ENCODE assay signal across 8 cellular contexts in genomic region chr10:59708816-59709471, GRCh38. TPM values are rescaled to one million over a fixed set of nuclear protein-coding genes. Genes with fewer than 3 reads are reported as not detected.
DNase-seq lines count a peak whose midpoint lies in the region; ATAC-seq, FAIRE-seq and TF ChIP-seq lines count a peak whose summit lies in the region.

No MANE protein-coding gene starts in this region.

- no peaks in the 10 kb centered on the region for H3K9me3 Mint-ChIP-seq in activated naive CD8-positive, alpha-beta T cell treated with anti-CD3 and anti-CD28 coated beads, Interleukin-2, amount 10 ng/mL, durations not matched to agents 7 days and 5 days

- peak overlapping the region; percentile 93 for H2AFZ ChIP-seq in hepatocyte

- 2% methylated on average over 41 of the region's 44 CpGs for WGBS in hepatocyte (ENCODE audit: low lambda C conversion rate, missing lambda C conversion rate)
- 1 to 3% (median 3%) methylated on average over 40 to 44 of the region's 44 CpGs for WGBS in small intestine, 3 donors

- no peak for TF ChIP-seq CTCF in hepatocyte (IDR thresholded peaks at IDR 0.05; ENCODE audit: poor library complexity)

- ATAC-seq in activated naive CD8-positive, alpha-beta T cell treated with anti-CD3 and anti-CD28 coated beads, Interleukin-2, amount 10 ng/mL, durations not matched to agents 7 days and 5 days (ENCODE audit: low read depth), result peak; percentile 46
- ATAC-seq in HG03378 (IDR thresholded peaks at IDR 0.05; ENCODE audit: unreplicated experiment) (no peak), HG02571 (IDR thresholded peaks at IDR 0.05; ENCODE audit: unreplicated experiment) (no peak)

- H3K4me3 Mint-ChIP-seq in activated naive CD8-positive, alpha-beta T cell treated with anti-CD3 and anti-CD28 coated beads, Interleukin-2, amount 10 ng/mL, durations not matched to agents 7 days and 5 days, result peak overlapping the region; percentile 69

- POLR2A ChIA-PET in activated naive CD8-positive, alpha-beta T cell treated with anti-CD3 and anti-CD28 coated beads, Interleukin-2, amount 10 ng/mL, durations not matched to agents 7 days and 5 days (lab: Charles Lee), result no interaction called here

- H3K36me3 Mint-ChIP-seq in activated naive CD8-positive, alpha-beta T cell treated with anti-CD3 and anti-CD28 coated beads, Interleukin-2, amount 10 ng/mL, durations not matched to agents 7 days and 5 days, result no peaks in the 10 kb centered on the region

- H3K27ac Mint-ChIP-seq in activated naive CD8-positive, alpha-beta T cell treated with anti-CD3 and anti-CD28 coated beads, Interleukin-2, amount 10 ng/mL, durations not matched to agents 7 days and 5 days, result no peak overlapping the region

- no peak for FAIRE-seq in small intestine (lab: Jason Lieb, UNC)

- H3K36me3 ChIP-seq in hepatocyte (replicated peaks; ENCODE audit: insufficient read depth, low read depth), result no peaks in the 10 kb centered on the region
- H3K36me3 ChIP-seq in small intestine (ENCODE audit: control insufficient read depth in 2 of 2, insufficient read depth in 2 of 2, low read length in 2 of 2), result no peaks in the 10 kb centered on the region

- H3K4me1 ChIP-seq in hepatocyte (ENCODE audit: insufficient read depth), result peaks cover 3% of the 10 kb centered on the region
- peaks cover 0 to 3% of the 10 kb centered on the region in 2 donors for H3K4me1 ChIP-seq in small intestine (ENCODE audit: control insufficient read depth in 2 of 2, insufficient read depth in 1 of 2, low read depth in 1 of 2, low read length in 1 of 2)

- H3K4me3 ChIP-seq in hepatocyte, result peak overlapping the region; percentile 77
- peak overlapping the region; percentile 48 to 56 for H3K4me3 ChIP-seq in small intestine (ENCODE audit: low read depth in 1 of 2, low read length in 2 of 2)

- no peaks in the 10 kb centered on the region for H3K9me2 ChIP-seq in hepatocyte (replicated peaks; ENCODE audit: insufficient read depth)

- H3K79me2 ChIP-seq in hepatocyte, result no peaks in the 10 kb centered on the region

- H3K27ac ChIP-seq in hepatocyte, result peak overlapping the region; percentile 78
- no peak overlapping the region for H3K27ac ChIP-seq in small intestine (ENCODE audit: low read depth in 1 of 2, low read length in 1 of 2)

- H3K27me3 Mint-ChIP-seq in activated naive CD8-positive, alpha-beta T cell treated with anti-CD3 and anti-CD28 coated beads, Interleukin-2, amount 10 ng/mL, durations not matched to agents 7 days and 5 days, result peaks cover 57% of the 10 kb centered on the region

- no peaks in the 10 kb centered on the region for H4K20me1 ChIP-seq in hepatocyte (ENCODE audit: insufficient read depth, poor library complexity, severe bottlenecking)

- DNase-seq in activated CD8-positive, alpha-beta memory T cell treated with anti-CD3 and anti-CD28 coated beads for 24 hours, result peak; percentile 61
- DNase-seq in activated CD8-positive, alpha-beta memory T cell treated with anti-CD3 and anti-CD28 coated beads, Interleukin-2, amount 50 U/mL, for 4 hours, result no peak
- peak; percentile 41 for DNase-seq in HuH-7.5 (ENCODE audit: low spot score)
- DNase-seq in activated naive CD8-positive, alpha-beta T cell treated with anti-CD3 and anti-CD28 coated beads, Interleukin-2, amount 10 ng/mL, durations not matched to agents 7 days and 5 days, result peak; percentile 39
- peak; percentile 43 for DNase-seq in hepatocyte (ENCODE audit: low spot score)
- DNase-seq in small intestine, result no peak

- H3K4me1 Mint-ChIP-seq in activated naive CD8-positive, alpha-beta T cell treated with anti-CD3 and anti-CD28 coated beads, Interleukin-2, amount 10 ng/mL, durations not matched to agents 7 days and 5 days, result peaks cover 9% of the 10 kb centered on the region

- H3K9me3 ChIP-seq in hepatocyte (ENCODE audit: low read depth), result no peaks in the 10 kb centered on the region
- H3K9me3 ChIP-seq in small intestine (ENCODE audit: control insufficient read depth, low read depth), result no peaks in the 10 kb centered on the region

- H3K4me2 ChIP-seq in hepatocyte, result peak overlapping the region; percentile 95

- H3K27me3 ChIP-seq in hepatocyte, result peaks cover 42% of the 10 kb centered on the region
- peaks cover 2 to 11% of the 10 kb centered on the region in 2 donors for H3K27me3 ChIP-seq in small intestine (ENCODE audit: control insufficient read depth in 2 of 2, insufficient read depth in 2 of 2, low read length in 2 of 2)

RNA-seq across cellular contexts. Expression of gene SLC16A9, which starts 0.7 kb away (rescaled TPM):
- total RNA-seq in activated naive CD8-positive, alpha-beta T cell treated with anti-CD3 and anti-CD28 coated beads, Interleukin-2, amount 10 ng/mL, durations not matched to agents 7 days and 5 days, result under 1 TPM; 0.08 to 0.09 TPM
- total RNA-seq in hepatocyte, result 3.8 and 4.7 TPM in 2 replicates
- polyA plus RNA-seq in hepatocyte (1.7 and 2.0 TPM in 2 replicates), small intestine (under 1 TPM; 0.18 to 0.27 (median 0.22) TPM)

RNA-seq across cellular contexts. Expression of gene MRLN, which starts 44.3 kb away (rescaled TPM):
- not detected for total RNA-seq in activated naive CD8-positive, alpha-beta T cell treated with anti-CD3 and anti-CD28 coated beads, Interleukin-2, amount 10 ng/mL, durations not matched to agents 7 days and 5 days
- not detected in 2 replicates for total RNA-seq in hepatocyte
- polyA plus RNA-seq in hepatocyte, result not detected in 2 replicates
- polyA plus RNA-seq in small intestine, result not detected

Comparison
In these comparisons a context has a peak if more than half of its experiments do, and no peak if none do; other contexts are left out.
1. DNase-seq: peak in activated CD8-positive, alpha-beta memory T cell treated with anti-CD3 and anti-CD28 coated beads for 24 hours (single experiment), HuH-7.5 (single experiment), activated naive CD8-positive, alpha-beta T cell treated with anti-CD3 and anti-CD28 coated beads, Interleukin-2, amount 10 ng/mL, durations not matched to agents 7 days and 5 days (single experiment) and hepatocyte (single experiment); none in activated CD8-positive, alpha-beta memory T cell treated with anti-CD3 and anti-CD28 coated beads, Interleukin-2, amount 50 U/mL, for 4 hours (single experiment) and small intestine (single experiment).